Comparison of ENCODE assay signal across 1 cellular context in the genomic region with DNA sequence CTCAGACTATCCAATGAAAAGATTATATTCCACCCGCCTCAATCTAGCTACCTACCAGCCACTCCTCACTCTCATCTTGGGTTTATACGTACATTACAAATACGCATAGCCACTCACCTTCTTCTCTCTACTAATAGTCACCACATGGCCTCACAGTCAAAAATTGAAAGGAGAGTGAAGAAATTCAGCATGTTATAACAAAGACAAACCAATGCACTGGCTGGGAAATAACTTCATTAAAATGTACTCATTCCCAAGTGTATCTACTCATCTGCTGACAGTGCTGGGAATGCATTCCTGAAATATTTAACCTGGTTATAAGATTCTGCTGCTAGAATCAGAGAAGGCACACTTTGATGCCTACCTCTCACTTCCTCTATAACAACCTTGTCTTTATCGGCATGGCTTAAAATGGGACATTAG.
TF ChIP-seq lines count a peak whose summit lies in the region.

No MANE protein-coding gene starts in this region.

TF ChIP-seq in A549, 52 proteins besides CTCF, POLR2A, EP300 and RAD21 (continued from another document):
- TF ChIP-seq, protein P1, sequence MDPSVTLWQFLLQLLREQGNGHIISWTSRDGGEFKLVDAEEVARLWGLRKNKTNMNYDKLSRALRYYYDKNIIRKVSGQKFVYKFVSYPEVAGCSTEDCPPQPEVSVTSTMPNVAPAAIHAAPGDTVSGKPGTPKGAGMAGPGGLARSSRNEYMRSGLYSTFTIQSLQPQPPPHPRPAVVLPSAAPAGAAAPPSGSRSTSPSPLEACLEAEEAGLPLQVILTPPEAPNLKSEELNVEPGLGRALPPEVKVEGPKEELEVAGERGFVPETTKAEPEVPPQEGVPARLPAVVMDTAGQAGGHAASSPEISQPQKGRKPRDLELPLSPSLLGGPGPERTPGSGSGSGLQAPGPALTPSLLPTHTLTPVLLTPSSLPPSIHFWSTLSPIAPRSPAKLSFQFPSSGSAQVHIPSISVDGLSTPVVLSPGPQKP (IDR thresholded peaks at IDR 0.05; ENCODE audit: low read depth, low read length), result no peak
- TF ChIP-seq, protein P2, sequence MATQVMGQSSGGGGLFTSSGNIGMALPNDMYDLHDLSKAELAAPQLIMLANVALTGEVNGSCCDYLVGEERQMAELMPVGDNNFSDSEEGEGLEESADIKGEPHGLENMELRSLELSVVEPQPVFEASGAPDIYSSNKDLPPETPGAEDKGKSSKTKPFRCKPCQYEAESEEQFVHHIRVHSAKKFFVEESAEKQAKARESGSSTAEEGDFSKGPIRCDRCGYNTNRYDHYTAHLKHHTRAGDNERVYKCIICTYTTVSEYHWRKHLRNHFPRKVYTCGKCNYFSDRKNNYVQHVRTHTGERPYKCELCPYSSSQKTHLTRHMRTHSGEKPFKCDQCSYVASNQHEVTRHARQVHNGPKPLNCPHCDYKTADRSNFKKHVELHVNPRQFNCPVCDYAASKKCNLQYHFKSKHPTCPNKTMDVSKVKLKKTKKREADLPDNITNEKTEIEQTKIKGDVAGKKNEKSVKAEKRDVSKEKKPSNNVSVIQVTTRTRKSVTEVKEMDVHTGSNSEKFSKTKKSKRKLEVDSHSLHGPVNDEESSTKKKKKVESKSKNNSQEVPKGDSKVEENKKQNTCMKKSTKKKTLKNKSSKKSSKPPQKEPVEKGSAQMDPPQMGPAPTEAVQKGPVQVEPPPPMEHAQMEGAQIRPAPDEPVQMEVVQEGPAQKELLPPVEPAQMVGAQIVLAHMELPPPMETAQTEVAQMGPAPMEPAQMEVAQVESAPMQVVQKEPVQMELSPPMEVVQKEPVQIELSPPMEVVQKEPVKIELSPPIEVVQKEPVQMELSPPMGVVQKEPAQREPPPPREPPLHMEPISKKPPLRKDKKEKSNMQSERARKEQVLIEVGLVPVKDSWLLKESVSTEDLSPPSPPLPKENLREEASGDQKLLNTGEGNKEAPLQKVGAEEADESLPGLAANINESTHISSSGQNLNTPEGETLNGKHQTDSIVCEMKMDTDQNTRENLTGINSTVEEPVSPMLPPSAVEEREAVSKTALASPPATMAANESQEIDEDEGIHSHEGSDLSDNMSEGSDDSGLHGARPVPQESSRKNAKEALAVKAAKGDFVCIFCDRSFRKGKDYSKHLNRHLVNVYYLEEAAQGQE (IDR thresholded peaks at IDR 0.05), result no peak
- no peak for TF ChIP-seq ZNF302 (CRISPR knock-in tag; IDR thresholded peaks at IDR 0.05)
- no peak for TF ChIP-seq POLR2AphosphoS2 (conservative IDR thresholded peaks at IDR 0.05; ENCODE audit: low read length)
- no peak for TF ChIP-seq KDM5A (IDR thresholded peaks at IDR 0.05)
- no peak for TF ChIP-seq JUN (IDR thresholded peaks at IDR 0.05)
- TF ChIP-seq MYC (IDR thresholded peaks at IDR 0.05; ENCODE audit: borderline replicate concordance, low read length), result no peak
- no peak for TF ChIP-seq CBX2 (IDR thresholded peaks at IDR 0.05; ENCODE audit: borderline replicate concordance, low read depth)
- TF ChIP-seq, protein P3, sequence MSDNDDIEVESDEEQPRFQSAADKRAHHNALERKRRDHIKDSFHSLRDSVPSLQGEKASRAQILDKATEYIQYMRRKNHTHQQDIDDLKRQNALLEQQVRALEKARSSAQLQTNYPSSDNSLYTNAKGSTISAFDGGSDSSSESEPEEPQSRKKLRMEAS (IDR thresholded peaks at IDR 0.05), result no peak
- TF ChIP-seq HEYL (CRISPR knock-in tag; IDR thresholded peaks at IDR 0.05), result no peak
- no peak for TF ChIP-seq GATA3 (IDR thresholded peaks at IDR 0.05; ENCODE audit: borderline replicate concordance)
- no peak for TF ChIP-seq CBX8 (IDR thresholded peaks at IDR 0.05)
